Comparison of ENCODE assay signal across 10 cellular contexts in the genomic region with DNA sequence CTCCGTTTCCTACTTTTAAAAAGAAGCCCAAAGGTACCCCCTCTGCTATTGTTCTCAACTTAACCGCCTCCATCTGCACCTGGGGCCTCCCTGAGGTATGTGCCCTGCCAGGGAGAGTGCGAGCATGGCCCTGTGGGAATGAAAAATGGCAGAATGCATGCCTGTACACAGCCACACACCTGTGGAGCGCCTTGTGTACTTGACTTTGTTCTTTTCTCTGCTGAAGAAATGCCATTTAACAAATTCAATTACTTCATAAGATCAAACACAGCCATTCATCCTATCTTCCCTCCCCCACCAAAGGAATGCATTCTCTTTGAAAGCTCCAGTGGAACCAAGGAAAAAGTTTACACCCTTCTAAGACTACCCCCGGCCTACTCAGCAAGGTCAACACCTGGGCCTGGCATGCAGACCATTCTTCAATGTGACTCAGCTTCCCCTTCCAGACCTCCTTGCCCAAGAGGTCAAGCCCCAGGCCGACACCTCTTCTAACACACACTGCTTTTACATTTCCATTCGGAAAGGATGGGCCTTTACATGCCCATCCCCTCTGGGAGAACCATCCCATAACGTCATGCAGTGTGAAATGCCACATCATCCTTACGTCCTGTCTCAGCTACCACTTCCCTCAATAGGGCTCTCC.
DNase-seq lines count a peak whose midpoint lies in the region; ATAC-seq and TF ChIP-seq lines count a peak whose summit lies in the region.
"Had no signal": no experiment of that assay in that cellular context is flagged by ENCODE, and none has a peak within 500 bp of the region (broad histone marks: within the 10 kb centered on the region; RNA-seq: fewer than 3 reads in every experiment).

No MANE protein-coding gene starts in this region.

- H3K27ac Mint-ChIP-seq in WTC11, result peak overlapping the region; percentile 93
- H3K27ac Mint-ChIP-seq in CD4-positive, alpha-beta T cell, result no peak overlapping the region
- H3K27ac Mint-ChIP-seq: activated naive CD8-positive, alpha-beta T cell treated with anti-CD3 and anti-CD28 coated beads, Interleukin-2, amount 10 ng/mL, durations not matched to agents 7 days and 5 days had no signal

- H3K4me1 Mint-ChIP-seq in WTC11, result peaks cover 47% of the 10 kb centered on the region
- no peaks in the 10 kb centered on the region for H3K4me1 Mint-ChIP-seq in CD4-positive, alpha-beta T cell (ENCODE audit: low read depth)

- no peaks in the 10 kb centered on the region for H3K9me3 ChIP-seq in CD4-positive, alpha-beta T cell (ENCODE audit: control insufficient read depth, low read length)

- DNase-seq in WTC11 (ENCODE audit: low spot score), result peak; percentile 42
- peak; percentile 44 for DNase-seq in kidney glomerular epithelial cell (lab: John Stamatoyannopoulos, UW)
- DNase-seq in GM19238 (ENCODE audit: insufficient read length, low spot score), result no peak
- DNase-seq in CD4-positive, alpha-beta T cell, result no peak
- DNase-seq: activated naive CD8-positive, alpha-beta T cell treated with anti-CD3 and anti-CD28 coated beads, Interleukin-2, amount 10 ng/mL, durations not matched to agents 7 days and 5 days; SW 1271 had no signal

- POLR2A ChIA-PET in WTC11 (lab: Charles Lee), result interaction anchor here (1.2 to 2.3 kb wide), 3 partner anchors 9 to 148 kb away, joined by 3 to 8 read pairs (median 5); a partner anchor contains a TSS
- POLR2A ChIA-PET in CD4-positive, alpha-beta T cell (lab: Charles Lee), result interaction anchor here (0.9 kb wide), 1 partner anchor 23 kb away, joined by 3 read pairs; no protein-coding TSS in a partner anchor

- ATAC-seq in GM19025 (IDR thresholded peaks at IDR 0.05; ENCODE audit: low read depth, unreplicated experiment) (peak; percentile 22), HG03135 (IDR thresholded peaks at IDR 0.05; ENCODE audit: unreplicated experiment) (peak; percentile 30), WTC11 (peak; percentile 83), GM18858 (IDR thresholded peaks at IDR 0.05; ENCODE audit: unreplicated experiment) (no peak), GM18519 (IDR thresholded peaks at IDR 0.05; ENCODE audit: low FRiP score, unreplicated experiment) (no peak)
- ATAC-seq in CD4-positive, alpha-beta T cell (ENCODE audit: poor library complexity), result no peak

- intact Hi-C loops in CD4-positive, alpha-beta T cell (cut with DNase I, micrococcal nuclease), result no loop called here

- no peak overlapping the region for H3K27ac ChIP-seq in CD4-positive, alpha-beta T cell (ENCODE audit: low read depth, low read length)

- CTCF ChIA-PET in WTC11 (lab: Charles Lee), result interaction anchor here (0.9 to 2.9 kb wide), 5 partner anchors 16 to 73 kb away, joined by 3 to 7 read pairs (median 5); no protein-coding TSS in a partner anchor
- CTCF ChIA-PET in CD4-positive, alpha-beta T cell (lab: Charles Lee), result no interaction called here

- no peak for TF ChIP-seq CTCF in WTC11 (IDR thresholded peaks at IDR 0.05)
- TF ChIP-seq CTCF in CD4-positive, alpha-beta T cell (IDR thresholded peaks at IDR 0.05), result no peak

- H3K27me3 Mint-ChIP-seq in WTC11 (ENCODE audit: low read depth), result no peaks in the 10 kb centered on the region
- H3K27me3 Mint-ChIP-seq in CD4-positive, alpha-beta T cell, result no peaks in the 10 kb centered on the region
- H3K27me3 Mint-ChIP-seq: activated naive CD8-positive, alpha-beta T cell treated with anti-CD3 and anti-CD28 coated beads, Interleukin-2, amount 10 ng/mL, durations not matched to agents 7 days and 5 days had no signal

- H3K9me3 Mint-ChIP-seq in WTC11, result no peaks in the 10 kb centered on the region
- H3K9me3 Mint-ChIP-seq in CD4-positive, alpha-beta T cell, result no peaks in the 10 kb centered on the region

- H3K27me3 ChIP-seq in CD4-positive, alpha-beta T cell (ENCODE audit: control insufficient read depth, insufficient read depth, low read length), result no peaks in the 10 kb centered on the region

- peaks cover 18% of the 10 kb centered on the region for H3K36me3 Mint-ChIP-seq in WTC11
- no peaks in the 10 kb centered on the region for H3K36me3 Mint-ChIP-seq in CD4-positive, alpha-beta T cell (ENCODE audit: low read depth)

- no peak overlapping the region for H3K4me3 Mint-ChIP-seq in WTC11
- no peak overlapping the region for H3K4me3 Mint-ChIP-seq in CD4-positive, alpha-beta T cell
- H3K4me3 Mint-ChIP-seq: activated naive CD8-positive, alpha-beta T cell treated with anti-CD3 and anti-CD28 coated beads, Interleukin-2, amount 10 ng/mL, durations not matched to agents 7 days and 5 days had no signal

TF ChIP-seq in WTC11, 78 proteins besides CTCF, POLR2A, EP300 and RAD21:
- TF ChIP-seq, protein P1, sequence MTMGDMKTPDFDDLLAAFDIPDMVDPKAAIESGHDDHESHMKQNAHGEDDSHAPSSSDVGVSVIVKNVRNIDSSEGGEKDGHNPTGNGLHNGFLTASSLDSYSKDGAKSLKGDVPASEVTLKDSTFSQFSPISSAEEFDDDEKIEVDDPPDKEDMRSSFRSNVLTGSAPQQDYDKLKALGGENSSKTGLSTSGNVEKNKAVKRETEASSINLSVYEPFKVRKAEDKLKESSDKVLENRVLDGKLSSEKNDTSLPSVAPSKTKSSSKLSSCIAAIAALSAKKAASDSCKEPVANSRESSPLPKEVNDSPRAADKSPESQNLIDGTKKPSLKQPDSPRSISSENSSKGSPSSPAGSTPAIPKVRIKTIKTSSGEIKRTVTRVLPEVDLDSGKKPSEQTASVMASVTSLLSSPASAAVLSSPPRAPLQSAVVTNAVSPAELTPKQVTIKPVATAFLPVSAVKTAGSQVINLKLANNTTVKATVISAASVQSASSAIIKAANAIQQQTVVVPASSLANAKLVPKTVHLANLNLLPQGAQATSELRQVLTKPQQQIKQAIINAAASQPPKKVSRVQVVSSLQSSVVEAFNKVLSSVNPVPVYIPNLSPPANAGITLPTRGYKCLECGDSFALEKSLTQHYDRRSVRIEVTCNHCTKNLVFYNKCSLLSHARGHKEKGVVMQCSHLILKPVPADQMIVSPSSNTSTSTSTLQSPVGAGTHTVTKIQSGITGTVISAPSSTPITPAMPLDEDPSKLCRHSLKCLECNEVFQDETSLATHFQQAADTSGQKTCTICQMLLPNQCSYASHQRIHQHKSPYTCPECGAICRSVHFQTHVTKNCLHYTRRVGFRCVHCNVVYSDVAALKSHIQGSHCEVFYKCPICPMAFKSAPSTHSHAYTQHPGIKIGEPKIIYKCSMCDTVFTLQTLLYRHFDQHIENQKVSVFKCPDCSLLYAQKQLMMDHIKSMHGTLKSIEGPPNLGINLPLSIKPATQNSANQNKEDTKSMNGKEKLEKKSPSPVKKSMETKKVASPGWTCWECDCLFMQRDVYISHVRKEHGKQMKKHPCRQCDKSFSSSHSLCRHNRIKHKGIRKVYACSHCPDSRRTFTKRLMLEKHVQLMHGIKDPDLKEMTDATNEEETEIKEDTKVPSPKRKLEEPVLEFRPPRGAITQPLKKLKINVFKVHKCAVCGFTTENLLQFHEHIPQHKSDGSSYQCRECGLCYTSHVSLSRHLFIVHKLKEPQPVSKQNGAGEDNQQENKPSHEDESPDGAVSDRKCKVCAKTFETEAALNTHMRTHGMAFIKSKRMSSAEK (CRISPR knock-in tag; IDR thresholded peaks at IDR 0.05; ENCODE audit: borderline replicate concordance), result peak; percentile 56; the same call in 1 of the 2 replicates
- TF ChIP-seq ETV6 (CRISPR knock-in tag; IDR thresholded peaks at IDR 0.05) (no peak), ZNF121 (CRISPR knock-in tag; IDR thresholded peaks at IDR 0.05) (no peak), GRHL2 (CRISPR knock-in tag; IDR thresholded peaks at IDR 0.05; ENCODE audit: insufficient replicate concordance, severe bottlenecking) (no peak), NFE2L1 (CRISPR knock-in tag; IDR thresholded peaks at IDR 0.05) (peak; percentile 78), NFYB (CRISPR knock-in tag; conservative IDR thresholded peaks at IDR 0.05; ENCODE audit: low read depth) (no peak)
- TF ChIP-seq, protein P2, sequence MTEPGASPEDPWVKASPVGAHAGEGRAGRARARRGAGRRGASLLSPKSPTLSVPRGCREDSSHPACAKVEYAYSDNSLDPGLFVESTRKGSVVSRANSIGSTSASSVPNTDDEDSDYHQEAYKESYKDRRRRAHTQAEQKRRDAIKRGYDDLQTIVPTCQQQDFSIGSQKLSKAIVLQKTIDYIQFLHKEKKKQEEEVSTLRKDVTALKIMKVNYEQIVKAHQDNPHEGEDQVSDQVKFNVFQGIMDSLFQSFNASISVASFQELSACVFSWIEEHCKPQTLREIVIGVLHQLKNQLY (CRISPR knock-in tag; IDR thresholded peaks at IDR 0.05), result no peak

Comparison
In these comparisons a context has a peak if more than half of its experiments do, and no peak if none do; other contexts are left out.
1. ATAC-seq: peak in GM19025 (single experiment), HG03135 (single experiment) and WTC11 (single experiment); none in GM18858 (single experiment), CD4-positive, alpha-beta T cell (single experiment) and GM18519 (single experiment).
2. DNase-seq: peak in WTC11 (single experiment) and kidney glomerular epithelial cell (single experiment); none in GM19238 (single experiment) and CD4-positive, alpha-beta T cell (0 of 10).